ENCODE assay signal across 1 cellular context in the genomic region with DNA sequence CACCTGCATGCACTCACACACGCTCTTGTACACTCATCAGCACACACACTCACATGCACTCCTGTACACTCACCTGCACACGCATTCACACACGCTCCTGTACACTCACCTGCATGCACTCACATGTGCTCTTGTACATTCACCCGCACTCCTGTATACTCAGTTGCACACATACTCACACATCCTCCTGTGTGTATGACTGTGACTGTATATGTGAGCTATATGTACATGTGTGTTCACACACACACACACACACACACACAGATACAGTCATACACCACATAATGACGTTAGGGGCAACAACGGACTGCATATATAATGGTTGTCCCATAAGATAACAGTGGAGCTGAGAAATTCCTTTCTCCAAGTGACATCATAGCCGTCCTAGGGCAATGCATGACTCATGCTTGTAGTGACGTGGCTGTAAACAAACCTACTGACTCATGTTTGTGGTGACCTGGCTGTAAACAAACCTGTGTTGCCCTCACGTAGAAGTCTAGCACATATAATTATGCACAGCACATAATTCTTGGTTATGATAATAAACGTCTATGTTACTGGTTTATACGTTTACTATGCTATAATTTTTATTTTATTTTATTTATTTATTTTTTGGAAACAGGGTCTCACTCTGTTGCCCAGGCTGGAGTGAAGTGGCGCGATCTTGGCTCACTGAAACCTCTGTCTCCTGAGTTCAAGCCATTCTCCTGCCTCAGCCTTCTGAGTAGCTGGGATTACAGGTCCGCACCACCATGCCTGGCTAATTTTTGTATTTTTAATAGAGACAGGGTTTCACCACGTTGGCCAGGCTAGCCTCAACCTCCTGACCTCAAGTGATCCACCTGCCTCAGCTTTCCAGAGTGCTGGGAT.
TF ChIP-seq lines count a peak whose summit lies in the region.

No MANE protein-coding gene starts in this region.

TF ChIP-seq in SK-N-SH treated with all-trans-retinoic acid at 6 μM for 48 hours, 23 proteins besides CTCF, POLR2A, EP300 and RAD21 (continued from another document):
- TF ChIP-seq, protein P1, sequence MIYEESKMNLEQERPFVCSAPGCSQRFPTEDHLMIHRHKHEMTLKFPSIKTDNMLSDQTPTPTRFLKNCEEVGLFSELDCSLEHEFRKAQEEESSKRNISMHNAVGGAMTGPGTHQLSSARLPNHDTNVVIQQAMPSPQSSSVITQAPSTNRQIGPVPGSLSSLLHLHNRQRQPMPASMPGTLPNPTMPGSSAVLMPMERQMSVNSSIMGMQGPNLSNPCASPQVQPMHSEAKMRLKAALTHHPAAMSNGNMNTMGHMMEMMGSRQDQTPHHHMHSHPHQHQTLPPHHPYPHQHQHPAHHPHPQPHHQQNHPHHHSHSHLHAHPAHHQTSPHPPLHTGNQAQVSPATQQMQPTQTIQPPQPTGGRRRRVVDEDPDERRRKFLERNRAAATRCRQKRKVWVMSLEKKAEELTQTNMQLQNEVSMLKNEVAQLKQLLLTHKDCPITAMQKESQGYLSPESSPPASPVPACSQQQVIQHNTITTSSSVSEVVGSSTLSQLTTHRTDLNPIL (CRISPR knock-in tag; IDR thresholded peaks at IDR 0.05; ENCODE audit: low read depth) = no peak
- TF ChIP-seq, protein P2, sequence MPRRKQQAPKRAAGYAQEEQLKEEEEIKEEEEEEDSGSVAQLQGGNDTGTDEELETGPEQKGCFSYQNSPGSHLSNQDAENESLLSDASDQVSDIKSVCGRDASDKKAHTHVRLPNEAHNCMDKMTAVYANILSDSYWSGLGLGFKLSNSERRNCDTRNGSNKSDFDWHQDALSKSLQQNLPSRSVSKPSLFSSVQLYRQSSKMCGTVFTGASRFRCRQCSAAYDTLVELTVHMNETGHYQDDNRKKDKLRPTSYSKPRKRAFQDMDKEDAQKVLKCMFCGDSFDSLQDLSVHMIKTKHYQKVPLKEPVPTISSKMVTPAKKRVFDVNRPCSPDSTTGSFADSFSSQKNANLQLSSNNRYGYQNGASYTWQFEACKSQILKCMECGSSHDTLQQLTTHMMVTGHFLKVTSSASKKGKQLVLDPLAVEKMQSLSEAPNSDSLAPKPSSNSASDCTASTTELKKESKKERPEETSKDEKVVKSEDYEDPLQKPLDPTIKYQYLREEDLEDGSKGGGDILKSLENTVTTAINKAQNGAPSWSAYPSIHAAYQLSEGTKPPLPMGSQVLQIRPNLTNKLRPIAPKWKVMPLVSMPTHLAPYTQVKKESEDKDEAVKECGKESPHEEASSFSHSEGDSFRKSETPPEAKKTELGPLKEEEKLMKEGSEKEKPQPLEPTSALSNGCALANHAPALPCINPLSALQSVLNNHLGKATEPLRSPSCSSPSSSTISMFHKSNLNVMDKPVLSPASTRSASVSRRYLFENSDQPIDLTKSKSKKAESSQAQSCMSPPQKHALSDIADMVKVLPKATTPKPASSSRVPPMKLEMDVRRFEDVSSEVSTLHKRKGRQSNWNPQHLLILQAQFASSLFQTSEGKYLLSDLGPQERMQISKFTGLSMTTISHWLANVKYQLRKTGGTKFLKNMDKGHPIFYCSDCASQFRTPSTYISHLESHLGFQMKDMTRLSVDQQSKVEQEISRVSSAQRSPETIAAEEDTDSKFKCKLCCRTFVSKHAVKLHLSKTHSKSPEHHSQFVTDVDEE (CRISPR knock-in tag; IDR thresholded peaks at IDR 0.05) = no peak
- TF ChIP-seq CSDC2 (CRISPR knock-in tag; IDR thresholded peaks at IDR 0.05) (no peak), ZNF70 (CRISPR knock-in tag; IDR thresholded peaks at IDR 0.05) (no peak), OSR1 (CRISPR knock-in tag; IDR thresholded peaks at IDR 0.05) (no peak), TCF4 (CRISPR knock-in tag; IDR thresholded peaks at IDR 0.05; ENCODE audit: borderline replicate concordance) (no peak), TOX (CRISPR knock-in tag; IDR thresholded peaks at IDR 0.05; ENCODE audit: borderline replicate concordance) (no peak), RARB (CRISPR knock-in tag; IDR thresholded peaks at IDR 0.05) (no peak)
- TF ChIP-seq, protein P3, sequence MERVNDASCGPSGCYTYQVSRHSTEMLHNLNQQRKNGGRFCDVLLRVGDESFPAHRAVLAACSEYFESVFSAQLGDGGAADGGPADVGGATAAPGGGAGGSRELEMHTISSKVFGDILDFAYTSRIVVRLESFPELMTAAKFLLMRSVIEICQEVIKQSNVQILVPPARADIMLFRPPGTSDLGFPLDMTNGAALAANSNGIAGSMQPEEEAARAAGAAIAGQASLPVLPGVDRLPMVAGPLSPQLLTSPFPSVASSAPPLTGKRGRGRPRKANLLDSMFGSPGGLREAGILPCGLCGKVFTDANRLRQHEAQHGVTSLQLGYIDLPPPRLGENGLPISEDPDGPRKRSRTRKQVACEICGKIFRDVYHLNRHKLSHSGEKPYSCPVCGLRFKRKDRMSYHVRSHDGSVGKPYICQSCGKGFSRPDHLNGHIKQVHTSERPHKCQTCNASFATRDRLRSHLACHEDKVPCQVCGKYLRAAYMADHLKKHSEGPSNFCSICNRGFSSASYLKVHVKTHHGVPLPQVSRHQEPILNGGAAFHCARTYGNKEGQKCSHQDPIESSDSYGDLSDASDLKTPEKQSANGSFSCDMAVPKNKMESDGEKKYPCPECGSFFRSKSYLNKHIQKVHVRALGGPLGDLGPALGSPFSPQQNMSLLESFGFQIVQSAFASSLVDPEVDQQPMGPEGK (CRISPR knock-in tag; IDR thresholded peaks at IDR 0.05; ENCODE audit: borderline replicate concordance) = no peak
